32 cellular contexts compared by ENCODE assay signal in the genomic region with DNA sequence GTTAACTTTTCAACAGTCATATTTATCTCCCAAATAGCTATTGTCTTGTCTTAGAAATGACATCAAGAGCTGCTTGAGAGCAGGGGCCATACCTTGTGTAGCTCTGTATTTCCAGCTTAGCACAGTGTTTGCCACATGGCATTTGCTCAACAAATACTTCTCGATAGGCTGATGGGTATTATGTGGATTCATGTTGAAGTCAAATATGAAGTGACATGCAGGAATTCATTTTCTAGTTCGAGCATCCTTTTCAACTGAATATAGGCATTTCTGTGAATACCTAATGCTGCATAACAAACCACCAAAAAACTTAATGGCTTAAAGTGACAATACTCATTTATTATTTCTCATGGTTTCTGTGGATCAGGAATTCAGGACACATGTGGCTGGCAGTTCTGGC.
"Had no signal": no experiment of that assay in that cellular context is flagged by ENCODE, and none has a peak within 500 bp of the region (broad histone marks: within the 10 kb centered on the region; RNA-seq: fewer than 3 reads in every experiment).

No MANE protein-coding gene starts in this region.

- H3K4me3 ChIP-seq: coronary artery, dorsolateral prefrontal cortex, heart right ventricle had no signal

- H3K9me3 ChIP-seq: heart right ventricle had no signal

- H3K36me3 Mint-ChIP-seq: activated naive CD8-positive, alpha-beta T cell had no signal

- H3K27ac Mint-ChIP-seq: activated B cell treated with CpG ODN at 0.5 μM for 24 hours; activated CD8-positive, alpha-beta T cell treated with anti-CD3 and anti-CD28 coated beads for 36 hours; activated naive CD8-positive, alpha-beta T cell; activated T-helper 17 cell treated with anti-CD3 and anti-CD28 coated beads, Interleukin-2, amount 50 U/mL, for 72 hours; dendritic cell treated with granulocyte-macrophage colony-stimulating factor and Interleukin-4, amounts not matched to agents 40 ng/mL and 50 ng/mL, for 4 days; endodermal cell; T-helper 17 cell; T-helper 2 cell treated with Interferon-gamma antibody and Interleukin-4, amounts not matched to agents 5 μg/mL and 100 μg/mL, for 36 hours had no signal

- H3K36me3 ChIP-seq: brain microvascular endothelial cell, heart right ventricle, WERI-Rb-1 had no signal

- H3K27ac ChIP-seq: brain microvascular endothelial cell, coronary artery, dorsolateral prefrontal cortex, heart right ventricle, WERI-Rb-1 had no signal

- H3K9me3 Mint-ChIP-seq: activated B cell treated with CpG ODN at 0.5 μM for 24 hours; activated CD8-positive, alpha-beta T cell treated with anti-CD3 and anti-CD28 coated beads for 36 hours; activated T-cell treated with anti-CD3 and anti-CD28 coated beads, Interleukin-2, amount 50 U/mL, for 4 hours; endodermal cell; T-helper 2 cell treated with Interferon-gamma antibody and Interleukin-4, amounts not matched to agents 5 μg/mL and 100 μg/mL, for 36 hours had no signal

- H3K4me3 Mint-ChIP-seq: activated B cell treated with CpG ODN at 0.5 μM for 24 hours; activated CD8-positive, alpha-beta T cell treated with anti-CD3 and anti-CD28 coated beads for 36 hours; activated naive CD8-positive, alpha-beta T cell; activated T-cell treated with anti-CD3 and anti-CD28 coated beads, Interleukin-2, amount 50 U/mL, for 4 hours; activated T-helper 17 cell treated with anti-CD3 and anti-CD28 coated beads, Interleukin-2, amount 50 U/mL, for 72 hours; central memory CD8-positive, alpha-beta T cell; dendritic cell treated with granulocyte-macrophage colony-stimulating factor and Interleukin-4, amounts not matched to agents 40 ng/mL and 50 ng/mL, for 4 days; endodermal cell; T-helper 17 cell; T-helper 2 cell treated with Interferon-gamma antibody and Interleukin-4, amounts not matched to agents 5 μg/mL and 100 μg/mL, for 36 hours had no signal

- FAIRE-seq: astrocyte, bronchial epithelial cell, frontal cortex had no signal

- H3K27me3 Mint-ChIP-seq: activated B cell treated with CpG ODN at 0.5 μM for 24 hours; central memory CD8-positive, alpha-beta T cell; dendritic cell treated with granulocyte-macrophage colony-stimulating factor and Interleukin-4, amounts not matched to agents 40 ng/mL and 50 ng/mL, for 4 days; T-helper 17 cell had no signal

- H3K27me3 ChIP-seq: brain microvascular endothelial cell, heart right ventricle had no signal

- H3K4me1 Mint-ChIP-seq: central memory CD8-positive, alpha-beta T cell; T-helper 17 cell had no signal

- ATAC-seq: activated CD4-positive, CD25-positive, alpha-beta regulatory T cell treated with anti-CD3 and anti-CD28 coated beads, Interleukin-2, amount 50 U/mL, for 24 hours; activated CD8-positive, alpha-beta T cell treated with anti-CD3 and anti-CD28 coated beads for 36 hours; activated T-cell treated with anti-CD3 and anti-CD28 coated beads, Interleukin-2, amount 50 U/mL, for 4 hours; activated T-helper 17 cell treated with anti-CD3 and anti-CD28 coated beads, Interleukin-2, amount 50 U/mL, for 72 hours; esophagus mucosa; T-helper 17 cell had no signal

- DNase-seq: activated B cell treated with CpG ODN at 0.5 μM for 24 hours; activated CD4-positive, alpha-beta T cell treated with anti-CD3 and anti-CD28 coated beads for 48 hours; activated CD4-positive, alpha-beta T cell treated with anti-CD3 and anti-CD28 coated beads, Interleukin-2, amount 50 U/mL, for 1 hour; activated CD4-positive, alpha-beta T cell treated with anti-CD3 and anti-CD28 coated beads, Interleukin-2, amount 50 U/mL, for 48 hours; activated CD8-positive, alpha-beta memory T cell treated with anti-CD3 and anti-CD28 coated beads for 24 hours; activated CD8-positive, alpha-beta T cell treated with anti-CD3 and anti-CD28 coated beads for 36 hours; activated effector memory CD4-positive, alpha-beta T cell treated with Interleukin-2 at 50 U/mL for 16 hours; activated gamma-delta T cell treated with Interleukin-2 at 50 U/mL for 16 hours; activated naive CD4-positive, alpha-beta T cell treated with anti-CD3 and anti-CD28 coated beads, Interleukin-2, amount 50 U/mL, for 16 hours; activated naive CD4-positive, alpha-beta T cell treated with Interleukin-2 at 50 U/mL for 16 hours; activated T-cell treated with anti-CD3 and anti-CD28 coated beads, Interleukin-2, amount 50 U/mL, for 4 hours; amniotic stem cell; brain microvascular endothelial cell; dorsolateral prefrontal cortex; effector memory CD4-positive, alpha-beta T cell; endodermal cell; foreskin fibroblast; heart right ventricle; T-helper 17 cell; T1000; WERI-Rb-1 had no signal
